ENCODE assay signal across 9 cellular contexts in the genomic region with DNA sequence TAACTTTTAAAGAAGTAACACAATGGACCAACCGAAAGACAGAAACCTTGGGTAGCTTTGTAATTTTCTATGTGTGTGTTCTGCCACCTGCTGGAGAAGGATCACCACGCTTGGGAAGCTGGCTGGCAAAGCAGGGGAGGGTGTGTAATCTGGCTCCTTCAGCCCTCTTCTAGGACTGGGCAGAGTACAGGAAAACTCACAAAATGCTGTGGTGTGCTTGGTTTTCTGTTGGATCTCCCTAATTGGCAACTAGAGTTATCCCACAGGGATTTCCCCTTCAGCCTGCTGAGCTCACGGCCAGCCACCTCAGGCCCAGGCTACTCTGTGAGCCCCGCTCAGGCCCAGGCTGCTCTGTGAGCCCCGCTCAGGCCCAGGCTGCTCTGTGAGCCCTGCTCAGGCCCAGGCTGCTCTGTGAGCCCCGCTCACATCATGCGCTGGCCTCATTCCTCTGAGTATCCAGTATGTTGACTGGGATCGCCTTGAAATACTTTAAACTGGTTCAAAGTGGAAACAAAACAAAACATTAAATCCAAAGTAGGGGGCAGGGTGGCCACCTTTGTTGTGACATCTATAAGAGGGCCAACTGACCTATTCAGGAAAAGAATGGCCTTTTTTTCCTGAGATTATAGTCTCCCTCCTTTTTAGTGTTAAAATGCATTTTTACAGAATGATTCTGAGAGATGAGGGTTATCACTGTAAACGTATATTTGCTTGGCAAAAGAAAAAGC. TPM values are rescaled to one million over a fixed set of nuclear protein-coding genes. Genes with fewer than 3 reads are reported as not detected.
DNase-seq lines count a peak whose midpoint lies in the region; ATAC-seq and TF ChIP-seq lines count a peak whose summit lies in the region.
"Had no signal": no experiment of that assay in that cellular context is flagged by ENCODE, and none has a peak within 500 bp of the region (broad histone marks: within the 10 kb centered on the region; RNA-seq: fewer than 3 reads in every experiment).

No MANE protein-coding gene starts in this region.

- peaks cover 18% of the 10 kb centered on the region for H3K4me1 Mint-ChIP-seq in activated T-helper 2 cell treated with anti-CD3 and anti-CD28 coated beads, Interferon-gamma antibody, Interleukin-2, Interleukin-4, amounts not matched to agents 10 μg/mL and 5 μg/mL and 100 μg/mL, durations not matched to agents 14 hours and 24 hours and 36 hours (ENCODE audit: low read depth)

- H3K36me3 ChIP-seq in neuronal stem cell (replicated peaks in 1 of 2; ENCODE audit: control insufficient read depth in 2 of 2, insufficient read depth in 2 of 2, low read length in 2 of 2), result no peaks in the 10 kb centered on the region
- H3K36me3 ChIP-seq in thyroid gland, result no peaks in the 10 kb centered on the region

- no CpG with 5 or more reads among the region's 9 CpGs for WGBS in neuronal stem cell (ENCODE audit: extremely low coverage in 2 of 2, insufficient read length in 2 of 2, insufficient replicate concordance in 1 of 2), 2 donors
- WGBS in thyroid gland, 2 donors, result 47 to 49% methylated on average over 9 of the region's 9 CpGs

- H3K18ac ChIP-seq in neuronal stem cell (ENCODE audit: low read length), result peak overlapping the region; percentile 15

- H2AFZ ChIP-seq in neuronal stem cell (ENCODE audit: low read length), result peak overlapping the region; percentile 94

- no peak overlapping the region for H3K4ac ChIP-seq in neuronal stem cell (ENCODE audit: low read length)

- H3K23ac ChIP-seq in neuronal stem cell (ENCODE audit: low read depth, low read length, poor library complexity), result no peak overlapping the region

- H3K27me3 Mint-ChIP-seq in activated T-helper 2 cell treated with anti-CD3 and anti-CD28 coated beads, Interferon-gamma antibody, Interleukin-2, Interleukin-4, amounts not matched to agents 10 μg/mL and 5 μg/mL and 100 μg/mL, durations not matched to agents 14 hours and 24 hours and 36 hours (ENCODE audit: low read depth), result no peaks in the 10 kb centered on the region

- H2BK120ac ChIP-seq in neuronal stem cell (ENCODE audit: low read depth, low read length), result no peak overlapping the region

- H2BK15ac ChIP-seq in neuronal stem cell (ENCODE audit: low read length), result peak overlapping the region; percentile 11

- H2AK5ac ChIP-seq in neuronal stem cell (ENCODE audit: low read depth, low read length), result no peak overlapping the region

- H3K9ac ChIP-seq in neuronal stem cell (ENCODE audit: low read depth, low read length, poor library complexity), result no peak overlapping the region

- DNase-seq in CD1c-positive myeloid dendritic cell (ENCODE audit: extremely low spot score), result peak; percentile 66
- peak in 40 of 76 experiments; percentile 1 to 59 (median 24) for DNase-seq in HUDEP-2 (lab: John Stamatoyannopoulos, UW; ENCODE audit: unreplicated experiment in 76 of 76)
- peak; percentile 70 for DNase-seq in OCI-M1 (lab: John Stamatoyannopoulos, UW)
- peak; percentile 25 for DNase-seq in activated T-helper 2 cell treated with anti-CD3 and anti-CD28 coated beads, Interferon-gamma antibody, Interleukin-2, Interleukin-4, amounts not matched to agents 10 μg/mL and 5 μg/mL and 100 μg/mL, durations not matched to agents 14 hours and 24 hours and 36 hours (ENCODE audit: low spot score)
- peak; percentile 45 to 84 for DNase-seq in foreskin fibroblast
- DNase-seq in neuronal stem cell (ENCODE audit: low spot score), result peak; percentile 62
- peak; percentile 81 to 85 for DNase-seq in thyroid gland

- TF ChIP-seq CTCF in foreskin fibroblast (IDR thresholded peaks at IDR 0.05; ENCODE audit: low read depth, low read length) (peak; percentile 76), thyroid gland (IDR thresholded peaks at IDR 0.05) (peak; percentile 65 to 89 (median 82))

- H3K27ac ChIP-seq in neuronal stem cell (replicated peaks; ENCODE audit: low read length) (peak overlapping the region; percentile 57), thyroid gland (peak overlapping the region; percentile 70 to 75 (median 70))
- H3K27ac ChIP-seq: SK-N-MC had no signal

- peak; percentile 47 for ATAC-seq in GM19395 (IDR thresholded peaks at IDR 0.05; ENCODE audit: unreplicated experiment)

- no peaks in the 10 kb centered on the region for H3K9me3 Mint-ChIP-seq in activated T-helper 2 cell treated with anti-CD3 and anti-CD28 coated beads, Interferon-gamma antibody, Interleukin-2, Interleukin-4, amounts not matched to agents 10 μg/mL and 5 μg/mL and 100 μg/mL, durations not matched to agents 14 hours and 24 hours and 36 hours

- H3K14ac ChIP-seq in neuronal stem cell (ENCODE audit: low read length), result no peak overlapping the region

- no peak overlapping the region for H4K91ac ChIP-seq in neuronal stem cell (ENCODE audit: low read depth, low read length, poor library complexity)

- no peak overlapping the region for H2BK12ac ChIP-seq in neuronal stem cell (ENCODE audit: low read length)

- TF ChIP-seq POLR2A in thyroid gland (IDR thresholded peaks at IDR 0.05), result no peak

- H3K4me3 Mint-ChIP-seq in activated T-helper 2 cell treated with anti-CD3 and anti-CD28 coated beads, Interferon-gamma antibody, Interleukin-2, Interleukin-4, amounts not matched to agents 10 μg/mL and 5 μg/mL and 100 μg/mL, durations not matched to agents 14 hours and 24 hours and 36 hours (ENCODE audit: low read depth), result no peak overlapping the region

- no peak overlapping the region for H2BK5ac ChIP-seq in neuronal stem cell (ENCODE audit: low read length)

- no peaks in the 10 kb centered on the region for H3K27me3 ChIP-seq in neuronal stem cell (ENCODE audit: control insufficient read depth in 3 of 3, insufficient read depth in 3 of 3, low read depth in 1 of 3, low read length in 3 of 3)
- no peaks in the 10 kb centered on the region for H3K27me3 ChIP-seq in thyroid gland

- no peak overlapping the region for H3K27ac Mint-ChIP-seq in activated T-helper 2 cell treated with anti-CD3 and anti-CD28 coated beads, Interferon-gamma antibody, Interleukin-2, Interleukin-4, amounts not matched to agents 10 μg/mL and 5 μg/mL and 100 μg/mL, durations not matched to agents 14 hours and 24 hours and 36 hours

- H3K9me3 ChIP-seq in neuronal stem cell (replicated peaks in 1 of 2; ENCODE audit: control insufficient read depth in 2 of 2, insufficient read depth in 1 of 2, low read depth in 1 of 2, low read length in 2 of 2) (no peaks in the 10 kb centered on the region), thyroid gland (no peaks in the 10 kb centered on the region)

- no peak overlapping the region for H4K8ac ChIP-seq in neuronal stem cell (ENCODE audit: low read depth, low read length)

- no peak overlapping the region for H3K4me3 ChIP-seq in foreskin fibroblast (ENCODE audit: low read depth in 1 of 2, low read length in 2 of 2)
- no peak overlapping the region for H3K4me3 ChIP-seq in neuronal stem cell (ENCODE audit: low read length in 2 of 2)
- no peak overlapping the region for H3K4me3 ChIP-seq in thyroid gland (replicated peaks in 1 of 3)
- H3K4me3 ChIP-seq: SK-N-MC had no signal

- no peaks in the 10 kb centered on the region for H3K79me1 ChIP-seq in neuronal stem cell (ENCODE audit: low read depth, low read length)

- H3K4me2 ChIP-seq in neuronal stem cell (ENCODE audit: insufficient read depth, low read length, poor library complexity, severe bottlenecking), result no peak overlapping the region

- H3K4me1 ChIP-seq in neuronal stem cell (ENCODE audit: control insufficient read depth in 2 of 2, insufficient read depth in 1 of 2, low read depth in 1 of 2, low read length in 2 of 2), result peaks cover 1 to 16% of the 10 kb centered on the region in 2 donors
- H3K4me1 ChIP-seq in thyroid gland, result peaks cover 23 to 38% of the 10 kb centered on the region in 2 donors

- no peaks in the 10 kb centered on the region for H3K36me3 Mint-ChIP-seq in activated T-helper 2 cell treated with anti-CD3 and anti-CD28 coated beads, Interferon-gamma antibody, Interleukin-2, Interleukin-4, amounts not matched to agents 10 μg/mL and 5 μg/mL and 100 μg/mL, durations not matched to agents 14 hours and 24 hours and 36 hours (ENCODE audit: low read depth)

- intact Hi-C loops in activated T-helper 2 cell treated with anti-CD3 and anti-CD28 coated beads, Interferon-gamma antibody, Interleukin-2, Interleukin-4, amounts not matched to agents 10 μg/mL and 5 μg/mL and 100 μg/mL, durations not matched to agents 14 hours and 24 hours and 36 hours (cut with micrococcal nuclease), result loop anchor here (5.0 kb wide), 2 partner anchors 212 to 307 kb away; no protein-coding TSS in a partner anchor
- intact Hi-C loops in thyroid gland (cut with DNase I), result loop anchor here (10.0 kb wide), 3 partner anchors 50 to 320 kb away; a partner anchor contains a TSS

RNA-seq across cellular contexts. Expression of a gene that starts 52.0 kb away (rescaled TPM):
- total RNA-seq in activated T-helper 2 cell treated with anti-CD3 and anti-CD28 coated beads, Interferon-gamma antibody, Interleukin-2, Interleukin-4, amounts not matched to agents 10 μg/mL and 5 μg/mL and 100 μg/mL, durations not matched to agents 14 hours and 24 hours and 36 hours, result not detected in 2 replicates
- not detected for polyA plus RNA-seq in neuronal stem cell (2013, experiment 1 of 2)
- not detected for polyA plus RNA-seq in neuronal stem cell (2013, experiment 2 of 2)
- not detected for total RNA-seq in thyroid gland

RNA-seq across cellular contexts. Expression of a gene that starts 53.3 kb away (rescaled TPM):
- not detected in 2 replicates for total RNA-seq in activated T-helper 2 cell treated with anti-CD3 and anti-CD28 coated beads, Interferon-gamma antibody, Interleukin-2, Interleukin-4, amounts not matched to agents 10 μg/mL and 5 μg/mL and 100 μg/mL, durations not matched to agents 14 hours and 24 hours and 36 hours
- not detected for polyA plus RNA-seq in neuronal stem cell (2013, experiment 1 of 2)
- not detected for polyA plus RNA-seq in neuronal stem cell (2013, experiment 2 of 2)
- not detected for total RNA-seq in thyroid gland

Comparison
In these comparisons a context has a peak if more than half of its experiments do, and no peak if none do; other contexts are left out.
1. DNase-seq: peak in every context shown above with its lines; median percentile 83 in thyroid gland; 70 in OCI-M1; 66 in CD1c-positive myeloid dendritic cell; 64 in foreskin fibroblast; 62 in neuronal stem cell; 25 in activated T-helper 2 cell treated with anti-CD3 and anti-CD28 coated beads, Interferon-gamma antibody, Interleukin-2, Interleukin-4, amounts not matched to agents 10 μg/mL and 5 μg/mL and 100 μg/mL, durations not matched to agents 14 hours and 24 hours and 36 hours; 24 in HUDEP-2.